Comparison of ENCODE assay signal across 9 cellular contexts in the genomic region with DNA sequence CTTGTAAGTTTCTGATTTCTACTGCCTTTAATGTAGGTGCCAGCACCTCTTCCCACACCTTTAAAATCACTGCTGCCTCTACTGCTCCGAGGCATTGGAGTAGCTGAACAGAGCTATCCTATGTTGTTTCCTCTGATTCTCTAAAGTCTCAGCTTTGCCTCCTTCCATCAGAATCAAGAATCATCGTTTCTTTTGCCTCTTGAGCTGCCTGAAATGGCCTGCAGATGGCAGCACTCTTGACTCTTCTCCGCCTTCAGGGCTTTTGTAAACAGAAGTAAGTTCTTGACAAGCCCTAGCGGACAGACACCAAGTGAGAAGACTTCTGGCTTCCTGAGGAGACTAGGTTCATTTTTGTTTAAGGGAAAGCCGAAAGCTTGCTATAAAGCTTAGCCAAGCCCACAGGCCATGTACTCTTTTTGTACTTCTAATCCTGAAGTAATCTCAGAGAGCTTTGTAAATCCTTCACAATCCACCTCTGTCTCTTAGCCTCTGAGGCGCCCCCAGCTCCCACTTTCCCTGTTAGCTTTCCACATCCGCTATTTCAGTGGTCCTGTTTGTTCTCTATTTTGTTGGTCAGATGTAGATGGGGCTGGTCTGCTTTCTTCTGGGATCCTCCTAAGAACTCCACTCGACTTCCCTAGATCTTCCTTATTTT. TPM values are rescaled to one million over a fixed set of nuclear protein-coding genes. Genes with fewer than 3 reads are reported as not detected.
DNase-seq lines count a peak whose midpoint lies in the region; ATAC-seq and TF ChIP-seq lines count a peak whose summit lies in the region.
"Had no signal": no experiment of that assay in that cellular context is flagged by ENCODE, and none has a peak within 500 bp of the region (broad histone marks: within the 10 kb centered on the region; RNA-seq: fewer than 3 reads in every experiment).

No MANE protein-coding gene starts in this region.

- H3K4me1 ChIP-seq in SJSA1 (replicated peaks) (no peaks in the 10 kb centered on the region), psoas muscle (no peaks in the 10 kb centered on the region)
- H3K4me1 ChIP-seq: gastrocnemius medialis had no signal

- DNase-seq in DMS114 treated with DMSO at 0.1 percent for 48 hours (lab: John Stamatoyannopoulos, UW; ENCODE audit: unreplicated experiment): peak; percentile 54
- DNase-seq in SJSA1 (ENCODE audit: low read depth in 1 of 2, low spot score in 2 of 2): peak; percentile 46 to 50
- peak in 3 of 4 experiments; percentile 9 to 42 (median 11) for DNase-seq in activated naive CD4-positive, alpha-beta T cell (lab: John Stamatoyannopoulos, UW)
- DNase-seq in head of caudate nucleus: peak; percentile 6 to 84 (median 60)
- peak; percentile 27 to 50 for DNase-seq in psoas muscle
- no peak for DNase-seq in putamen (ENCODE audit: low spot score)

- H3K27ac ChIP-seq in SJSA1 (no peak overlapping the region), psoas muscle (no peak overlapping the region)
- H3K27ac ChIP-seq: gastrocnemius medialis had no signal

- TF ChIP-seq CTCF in psoas muscle (IDR thresholded peaks at IDR 0.05): peak; percentile 49

- ATAC-seq in GM19468 (IDR thresholded peaks at IDR 0.05; ENCODE audit: extremely low read depth, unreplicated experiment) (peak; percentile 91), HG03571 (IDR thresholded peaks at IDR 0.05; ENCODE audit: unreplicated experiment) (peak; percentile 93), psoas muscle (peak in 1 of 4 donors; percentile 53)

- H3K27me3 ChIP-seq in SJSA1 (replicated peaks): no peaks in the 10 kb centered on the region; the same call in 1 of the 2 replicates
- no peaks in the 10 kb centered on the region for H3K27me3 ChIP-seq in psoas muscle (ENCODE audit: insufficient read depth in 3 of 3, low read length in 2 of 3)
- H3K27me3 ChIP-seq: gastrocnemius medialis had no signal

- no peaks in the 10 kb centered on the region for H3K9me3 ChIP-seq in SJSA1 (replicated peaks)
- H3K9me3 ChIP-seq in psoas muscle: peaks cover 16% of the 10 kb centered on the region

- intact Hi-C loops in head of caudate nucleus (cut with DNase I): loop anchor here (10.0 kb wide), 1 partner anchor 456 kb away; no protein-coding TSS in a partner anchor
- intact Hi-C loops in psoas muscle (cut with DNase I): no loop called here

- no peak overlapping the region for H3K4me3 ChIP-seq in SJSA1
- no peak overlapping the region for H3K4me3 ChIP-seq in psoas muscle
- H3K4me3 ChIP-seq: gastrocnemius medialis had no signal

- H3K36me3 ChIP-seq in SJSA1 (no peaks in the 10 kb centered on the region), psoas muscle (ENCODE audit: insufficient read depth in 1 of 2, low read depth in 1 of 2) (no peaks in the 10 kb centered on the region)
- H3K36me3 ChIP-seq: gastrocnemius medialis had no signal

- WGBS in psoas muscle, 3 donors: 59 to 66% (median 62%) methylated on average over 8 of the region's 8 CpGs

RNA-seq across cellular contexts. Expression of gene GTF3C3, which starts 48.4 kb away (rescaled TPM):
- 43.4 and 48.6 TPM in 2 replicates for total RNA-seq in SJSA1 (2014; rRNA removed; shearing (Covaris generic))
- 10 to 100 TPM; 21.5 to 28.1 (median 24.2) TPM for total RNA-seq in psoas muscle
- 10 to 100 TPM in 1 of 3 donors, 1 to 10 TPM in 2; 7.7 to 15.4 (median 9.3) TPM for polyA plus RNA-seq in psoas muscle

RNA-seq across cellular contexts. Expression of gene C2orf66, which starts 58.1 kb away (rescaled TPM):
- 0.05 TPM in 1 of 2 replicates, not detected in the other for total RNA-seq in SJSA1 (2014; rRNA removed; shearing (Covaris generic))
- not detected for total RNA-seq in psoas muscle
- under 1 TPM in 1 of 3 donors, not detected in 2; 0.03 TPM for polyA plus RNA-seq in psoas muscle
- total RNA-seq: gastrocnemius medialis had no signal
